ENCODE assay signal across 8 cellular contexts in the genomic region with DNA sequence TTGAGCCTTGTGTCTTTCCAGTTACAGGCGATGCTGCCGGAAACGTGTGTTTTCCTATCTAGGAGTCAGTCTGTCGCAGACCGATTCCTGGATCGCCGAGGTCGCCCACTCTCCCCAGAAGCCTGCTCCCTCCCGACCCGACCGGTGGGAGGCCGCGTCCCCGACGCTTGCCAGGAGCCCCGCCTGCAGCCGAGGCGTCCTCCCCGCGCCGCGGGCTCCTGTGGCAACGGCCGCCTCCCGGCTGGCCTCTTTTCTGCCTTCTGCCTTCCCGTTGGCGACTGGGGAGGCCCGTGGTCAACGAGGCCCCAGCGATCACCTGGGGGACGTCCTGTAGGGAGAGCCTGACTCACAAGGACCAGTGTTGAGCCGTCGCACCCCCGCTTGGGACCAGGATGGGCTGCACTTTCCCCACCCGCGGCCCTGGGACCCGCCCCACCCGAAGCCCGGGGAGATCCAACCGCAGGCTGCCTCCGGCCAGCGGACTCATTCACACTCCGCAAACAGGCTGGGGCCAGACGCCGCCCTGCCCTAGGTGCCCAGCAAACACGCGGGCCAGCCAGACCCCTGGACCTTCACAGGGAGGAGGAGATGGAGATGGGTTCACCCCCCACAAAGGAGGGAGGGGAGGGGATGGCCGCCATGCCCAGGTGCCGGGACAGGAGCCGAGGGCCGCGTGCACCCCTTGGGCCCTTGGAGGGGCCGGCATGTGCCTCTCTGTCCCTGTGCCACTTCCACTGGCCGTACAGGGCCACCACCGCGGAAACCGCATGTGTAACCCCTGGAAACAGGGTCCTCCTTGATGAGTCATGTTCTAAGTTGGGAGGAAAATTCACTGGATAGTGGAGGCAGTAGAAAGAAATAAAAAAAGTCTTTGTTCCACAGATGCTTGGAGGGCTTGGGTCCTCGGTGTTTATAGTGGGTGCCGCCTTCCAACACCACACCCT. TPM values are rescaled to one million over a fixed set of nuclear protein-coding genes. Genes with fewer than 3 reads are reported as not detected.
A peak's percentile ranks its signal among the peaks of the same experiment; 100 is the strongest.
DNase-seq lines count a peak whose midpoint lies in the region; ATAC-seq and TF ChIP-seq lines count a peak whose summit lies in the region.

No MANE protein-coding gene starts in this region.

- no peak for TF ChIP-seq EP300 in upper lobe of left lung (IDR thresholded peaks at IDR 0.05)

- peak overlapping the region; percentile 90 to 92 for H2BK12ac ChIP-seq in mesenchymal stem cell (ENCODE audit: low read length in 2 of 2)

- H2AFZ ChIP-seq in ACC112 (ENCODE audit: low read length, unreplicated experiment) (peak overlapping the region; percentile 16), mesenchymal stem cell (ENCODE audit: low read depth, low read length) (peak overlapping the region; percentile 57)

- POLR2A ChIA-PET in T-cell (lab: Charles Lee): no interaction called here

- peaks cover 54% of the 10 kb centered on the region for H3K4me1 ChIP-seq in ACC112 (ENCODE audit: control insufficient read depth, insufficient read depth, low read length, unreplicated experiment)
- no peaks in the 10 kb centered on the region for H3K4me1 ChIP-seq in endocrine pancreas (ENCODE audit: control insufficient read depth, insufficient read depth, low read length)
- peaks cover 57% of the 10 kb centered on the region for H3K4me1 ChIP-seq in mesenchymal stem cell (ENCODE audit: control insufficient read depth, insufficient read depth, low read depth, low read length)
- H3K4me1 ChIP-seq in upper lobe of left lung: peaks cover 36 to 50% (median 39%) of the 10 kb centered on the region in 4 donors

- peak overlapping the region; percentile 100 for H2BK120ac ChIP-seq in mesenchymal stem cell (ENCODE audit: low read depth, low read length)

- no peak overlapping the region for H3K27ac Mint-ChIP-seq in T-cell

- H3K36me3 Mint-ChIP-seq in T-cell: no peaks in the 10 kb centered on the region

- H3K18ac ChIP-seq in mesenchymal stem cell (ENCODE audit: low read depth in 1 of 2, low read length in 2 of 2): peak overlapping the region; percentile 99

- H3K27me3 ChIP-seq in ACC112 (ENCODE audit: insufficient read depth, low read length) (no peaks in the 10 kb centered on the region), endocrine pancreas (ENCODE audit: control insufficient read depth, insufficient read depth, low read length) (no peaks in the 10 kb centered on the region), mesenchymal stem cell (ENCODE audit: control insufficient read depth in 1 of 2, insufficient read depth in 1 of 2, low read length in 2 of 2) (no peaks in the 10 kb centered on the region), upper lobe of left lung (peaks cover 0 to 24% (median 11%) of the 10 kb centered on the region in 4 donors)

- peak overlapping the region; percentile 99 for H3K4ac ChIP-seq in mesenchymal stem cell (ENCODE audit: low read depth in 1 of 2, low read length in 2 of 2)

- TF ChIP-seq CTCF in GM13976 (IDR thresholded peaks at IDR 0.05; ENCODE audit: borderline replicate concordance, control extremely low read depth, extremely low read depth, insufficient read depth, missing control alignments): no peak
- no peak for TF ChIP-seq CTCF in upper lobe of left lung (IDR thresholded peaks at IDR 0.05)

- H3K27me3 Mint-ChIP-seq in T-cell: peaks cover 12 to 16% of the 10 kb centered on the region in 2 donors

- H2BK15ac ChIP-seq in mesenchymal stem cell (ENCODE audit: low read depth, poor library complexity, severe bottlenecking): peak overlapping the region; percentile 89

- in situ Hi-C loops in GM13976 (cut with MboI; ENCODE audit: low sequenced_read_pairs, unreplicated experiment): no loop called here

- H2AK5ac ChIP-seq in mesenchymal stem cell (ENCODE audit: low read length, severe bottlenecking): peak overlapping the region; percentile 90

- no peaks in the 10 kb centered on the region for H3K79me1 ChIP-seq in mesenchymal stem cell (replicated peaks; ENCODE audit: low read length, poor library complexity, severe bottlenecking)

- no peaks in the 10 kb centered on the region for H3K79me2 ChIP-seq in ACC112 (ENCODE audit: control insufficient read depth, insufficient read depth, low read length, unreplicated experiment)

- H4K91ac ChIP-seq in mesenchymal stem cell (ENCODE audit: low read length): peak overlapping the region; percentile 99

- H3K27ac ChIP-seq in ACC112 (ENCODE audit: low read depth, low read length) (peak overlapping the region; percentile 80), mesenchymal stem cell (ENCODE audit: low read length, poor library complexity, severe bottlenecking) (peak overlapping the region; percentile 95), upper lobe of left lung (peak overlapping the region; percentile 80 to 94 (median 90))

- H3K4me3 Mint-ChIP-seq in T-cell: peak overlapping the region; percentile 80 to 91 (median 84)

- under 1% methylated on average over 58 of the region's 59 CpGs for WGBS in mesenchymal stem cell
- 1 to 6% methylated on average over 6 to 46 of the region's 59 CpGs for WGBS in upper lobe of left lung, 2 donors

- peak overlapping the region; percentile 94 for H3K4me2 ChIP-seq in mesenchymal stem cell (ENCODE audit: low read length, poor library complexity, severe bottlenecking)

- no peaks in the 10 kb centered on the region for H3K36me3 ChIP-seq in ACC112 (ENCODE audit: insufficient read depth, low read length)
- no peaks in the 10 kb centered on the region for H3K36me3 ChIP-seq in endocrine pancreas (ENCODE audit: control insufficient read depth, insufficient read depth, low read length)
- peaks cover 0 to 3% of the 10 kb centered on the region in 2 experiments for H3K36me3 ChIP-seq in mesenchymal stem cell (ENCODE audit: control insufficient read depth in 1 of 2, insufficient read depth in 2 of 2, low read depth in 1 of 2, low read length in 2 of 2)
- H3K36me3 ChIP-seq in upper lobe of left lung: no peaks in the 10 kb centered on the region

- peak overlapping the region; percentile 83 for H3K9ac ChIP-seq in endocrine pancreas (ENCODE audit: control insufficient read depth, insufficient read depth, low read length)
- peak overlapping the region; percentile 96 for H3K9ac ChIP-seq in mesenchymal stem cell (ENCODE audit: low read length)

- DNase-seq in GM13976 (ENCODE audit: low spot score) (peak; percentile 69), T-cell (peak in 6 of 34 experiments; percentile 22 to 35 (median 29)), mesenchymal stem cell (peak; percentile 95), upper lobe of left lung (peak in 1 of 2 donors; percentile 87)

- H3K9me3 Mint-ChIP-seq in T-cell: no peaks in the 10 kb centered on the region

- no peak for TF ChIP-seq POLR2A in upper lobe of left lung (IDR thresholded peaks at IDR 0.05)

- H3K4me3 ChIP-seq in ACC112 (ENCODE audit: low read depth, low read length): peak overlapping the region; percentile 76
- H3K4me3 ChIP-seq in endocrine pancreas (ENCODE audit: control insufficient read depth, insufficient read depth, low read length): no peak overlapping the region
- H3K4me3 ChIP-seq in mesenchymal stem cell (ENCODE audit: insufficient read depth in 1 of 2, low read depth in 1 of 2, low read length in 2 of 2): peak overlapping the region; percentile 49 to 79
- H3K4me3 ChIP-seq in upper lobe of left lung: peak overlapping the region; percentile 23 to 55 (median 50)

- no peaks in the 10 kb centered on the region for H3K9me3 ChIP-seq in endocrine pancreas (ENCODE audit: control insufficient read depth, low read length)
- no peaks in the 10 kb centered on the region for H3K9me3 ChIP-seq in mesenchymal stem cell (ENCODE audit: control insufficient read depth, low read length)
- H3K9me3 ChIP-seq in upper lobe of left lung: no peaks in the 10 kb centered on the region

- peak overlapping the region in 1 of 2 experiments; percentile 97 for H3K14ac ChIP-seq in mesenchymal stem cell (ENCODE audit: low read length in 2 of 2)

- ATAC-seq in T-cell (replicated peaks in 1 of 4) (peak; percentile 53 to 62 (median 57)), upper lobe of left lung (ENCODE audit: low FRiP score in 2 of 2) (peak in 1 of 2 donors; percentile 37), HG03196 (IDR thresholded peaks at IDR 0.05; ENCODE audit: unreplicated experiment) (no peak), HG02852 (IDR thresholded peaks at IDR 0.05; ENCODE audit: unreplicated experiment) (no peak)

- peak overlapping the region; percentile 43 to 87 for H3K23ac ChIP-seq in mesenchymal stem cell (ENCODE audit: low read length in 2 of 2)

- peak overlapping the region; percentile 92 for H2BK5ac ChIP-seq in mesenchymal stem cell (ENCODE audit: low read depth, low read length, poor library complexity, severe bottlenecking)

- peak overlapping the region; percentile 98 for H4K8ac ChIP-seq in mesenchymal stem cell (ENCODE audit: low read length)

- CTCF ChIA-PET in T-cell (lab: Charles Lee): interaction anchor here (0.6 to 1.0 kb wide), 4 partner anchors 125 to 585 kb away, joined by 3 to 5 read pairs (median 3); no protein-coding TSS in a partner anchor

- peaks cover 11 to 22% (median 18%) of the 10 kb centered on the region in 3 donors for H3K4me1 Mint-ChIP-seq in T-cell

RNA-seq across cellular contexts. Expression of a gene that starts 7.2 kb away (rescaled TPM):
- total RNA-seq in T-cell (10 to 100 TPM in 3 of 5 donors, 1 to 10 TPM in 2; 4.2 to 25.3 (median 14.6) TPM), upper lobe of left lung (100 to 1,000 TPM in 5 of 6 donors, 10 to 100 TPM in 1; 61.9 to 351 (median 205) TPM)
- polyA plus RNA-seq in mesenchymal stem cell (2013, experiment 1 of 2): 2,201 TPM
- 2,173 TPM for polyA plus RNA-seq in mesenchymal stem cell (2013, experiment 2 of 2)

Comparison
In these comparisons a context has a peak if more than half of its experiments do, and no peak if none do; other contexts are left out.
1. ATAC-seq: peak in T-cell (4 of 4); none in HG03196 (single experiment) and HG02852 (single experiment).
2. Peak in every context shown above with its lines, with median percentiles within 50 percentile points of each other: H3K27ac ChIP-seq.